ENCODE assay signal across 8 cellular contexts in genomic region chr9:127698985-127699670, GRCh38. TPM values are rescaled to one million over a fixed set of nuclear protein-coding genes. Genes with fewer than 3 reads are reported as not detected.
DNase-seq lines count a peak whose midpoint lies in the region; ATAC-seq and TF ChIP-seq lines count a peak whose summit lies in the region.

No MANE protein-coding gene starts in this region.

- H3K4me2 ChIP-seq in neuronal stem cell (ENCODE audit: insufficient read depth, low read length, poor library complexity, severe bottlenecking): peak overlapping the region; percentile 63

- no peaks in the 10 kb centered on the region for H3K36me3 Mint-ChIP-seq in activated naive CD4-positive, alpha-beta T cell treated with anti-CD3 and anti-CD28 coated beads, Interleukin-2, amount 50 U/mL, for 24 hours

- H2BK5ac ChIP-seq in neuronal stem cell (ENCODE audit: low read length): no peak overlapping the region

- no peak overlapping the region for H2BK15ac ChIP-seq in neuronal stem cell (ENCODE audit: low read length)

- peak overlapping the region; percentile 84 for H3K4me3 Mint-ChIP-seq in activated naive CD4-positive, alpha-beta T cell treated with anti-CD3 and anti-CD28 coated beads, Interleukin-2, amount 50 U/mL, for 24 hours
- peak overlapping the region; percentile 84 to 86 for H3K4me3 Mint-ChIP-seq in stimulated activated naive CD8-positive, alpha-beta T cell treated with anti-CD3 and anti-CD28 coated beads, Interleukin-15, amount 100 ng/mL, for 72 hours

- H3K27me3 ChIP-seq in RWPE2 (ENCODE audit: insufficient read depth, poor library complexity, severe bottlenecking): no peaks in the 10 kb centered on the region
- H3K27me3 ChIP-seq in neuronal stem cell (ENCODE audit: control insufficient read depth in 3 of 3, insufficient read depth in 3 of 3, low read depth in 1 of 3, low read length in 3 of 3): no peaks in the 10 kb centered on the region

- peak overlapping the region; percentile 66 for H3K27ac Mint-ChIP-seq in activated naive CD4-positive, alpha-beta T cell treated with anti-CD3 and anti-CD28 coated beads, Interleukin-2, amount 50 U/mL, for 24 hours
- peak overlapping the region; percentile 75 to 79 for H3K27ac Mint-ChIP-seq in stimulated activated naive CD8-positive, alpha-beta T cell treated with anti-CD3 and anti-CD28 coated beads, Interleukin-15, amount 100 ng/mL, for 72 hours

- no peak overlapping the region for H2AFZ ChIP-seq in neuronal stem cell (ENCODE audit: low read length)

- peak; percentile 55 for ATAC-seq in GM18511 (IDR thresholded peaks at IDR 0.05; ENCODE audit: unreplicated experiment)
- ATAC-seq in HG03097 (IDR thresholded peaks at IDR 0.05; ENCODE audit: low FRiP score, unreplicated experiment): peak; percentile 88
- ATAC-seq in RWPE2 (ENCODE audit: low read depth): peak; percentile 95
- peak; percentile 99 for ATAC-seq in stimulated activated naive CD8-positive, alpha-beta T cell treated with anti-CD3 and anti-CD28 coated beads, Interleukin-15, amount 100 ng/mL, for 72 hours

- no peak overlapping the region for H2BK120ac ChIP-seq in neuronal stem cell (ENCODE audit: low read depth, low read length)

- H3K9me3 Mint-ChIP-seq in activated naive CD4-positive, alpha-beta T cell treated with anti-CD3 and anti-CD28 coated beads, Interleukin-2, amount 50 U/mL, for 24 hours: no peaks in the 10 kb centered on the region
- no peaks in the 10 kb centered on the region for H3K9me3 Mint-ChIP-seq in stimulated activated naive CD8-positive, alpha-beta T cell treated with anti-CD3 and anti-CD28 coated beads, Interleukin-15, amount 100 ng/mL, for 72 hours

- H4K91ac ChIP-seq in neuronal stem cell (ENCODE audit: low read depth, low read length, poor library complexity): no peak overlapping the region

- H3K9me3 ChIP-seq in RWPE2 (ENCODE audit: severe bottlenecking): no peaks in the 10 kb centered on the region
- H3K9me3 ChIP-seq in neuronal stem cell (replicated peaks in 1 of 2; ENCODE audit: control insufficient read depth in 2 of 2, insufficient read depth in 1 of 2, low read depth in 1 of 2, low read length in 2 of 2): no peaks in the 10 kb centered on the region

- H3K79me1 ChIP-seq in neuronal stem cell (ENCODE audit: low read depth, low read length): no peaks in the 10 kb centered on the region

- WGBS in neuronal stem cell (ENCODE audit: extremely low coverage in 2 of 2, insufficient read length in 2 of 2, insufficient replicate concordance in 1 of 2), 2 donors: no CpG with 5 or more reads among the region's 41 CpGs

- H4K8ac ChIP-seq in neuronal stem cell (ENCODE audit: low read depth, low read length): peak overlapping the region; percentile 100

- H3K9ac ChIP-seq in neuronal stem cell (ENCODE audit: low read depth, low read length, poor library complexity): peak overlapping the region; percentile 89

- DNase-seq in RWPE2 (ENCODE audit: low spot score): peak; percentile 90
- DNase-seq in germinal center (ENCODE audit: low spot score): peak; percentile 98
- DNase-seq in neuronal stem cell (ENCODE audit: low spot score): peak; percentile 91
- DNase-seq in stimulated activated naive CD8-positive, alpha-beta T cell treated with anti-CD3 and anti-CD28 coated beads, Interleukin-15, amount 100 ng/mL, for 72 hours: peak; percentile 86 to 93
- no peak for DNase-seq in NCI-H146 treated with DMSO at 0.1 percent for 48 hours (lab: John Stamatoyannopoulos, UW; ENCODE audit: unreplicated experiment)

- H2BK12ac ChIP-seq in neuronal stem cell (ENCODE audit: low read length): no peak overlapping the region

- H3K4me1 Mint-ChIP-seq in activated naive CD4-positive, alpha-beta T cell treated with anti-CD3 and anti-CD28 coated beads, Interleukin-2, amount 50 U/mL, for 24 hours: peaks cover 17% of the 10 kb centered on the region
- peaks cover 25% of the 10 kb centered on the region for H3K4me1 Mint-ChIP-seq in stimulated activated naive CD8-positive, alpha-beta T cell treated with anti-CD3 and anti-CD28 coated beads, Interleukin-15, amount 100 ng/mL, for 72 hours

- no peak for TF ChIP-seq CTCF in RWPE2 (IDR thresholded peaks at IDR 0.05; ENCODE audit: poor library complexity, severe bottlenecking)

- no peak overlapping the region for H3K27ac ChIP-seq in RWPE2 (ENCODE audit: poor library complexity, severe bottlenecking)
- H3K27ac ChIP-seq in neuronal stem cell (replicated peaks; ENCODE audit: low read length): no peak overlapping the region

- no peak overlapping the region for H2AK5ac ChIP-seq in neuronal stem cell (ENCODE audit: low read depth, low read length)

- peak overlapping the region; percentile 97 for H3K18ac ChIP-seq in neuronal stem cell (ENCODE audit: low read length)

- H3K36me3 ChIP-seq in RWPE2 (ENCODE audit: low read depth): no peaks in the 10 kb centered on the region
- no peaks in the 10 kb centered on the region for H3K36me3 ChIP-seq in neuronal stem cell (replicated peaks in 1 of 2; ENCODE audit: control insufficient read depth in 2 of 2, insufficient read depth in 2 of 2, low read length in 2 of 2)

- H3K4me3 ChIP-seq in RWPE2 (ENCODE audit: severe bottlenecking): peak overlapping the region; percentile 7
- peak overlapping the region in 1 of 2 donors; percentile 77 for H3K4me3 ChIP-seq in neuronal stem cell (ENCODE audit: low read length in 2 of 2)

- H3K14ac ChIP-seq in neuronal stem cell (ENCODE audit: low read length): no peak overlapping the region

- H3K23ac ChIP-seq in neuronal stem cell (ENCODE audit: low read depth, low read length, poor library complexity): peak overlapping the region; percentile 75

- no peaks in the 10 kb centered on the region for H3K4me1 ChIP-seq in RWPE2 (ENCODE audit: insufficient read depth, poor library complexity, severe bottlenecking)
- H3K4me1 ChIP-seq in neuronal stem cell (ENCODE audit: control insufficient read depth in 2 of 2, insufficient read depth in 1 of 2, low read depth in 1 of 2, low read length in 2 of 2): peaks cover 0 to 2% of the 10 kb centered on the region in 2 donors

- no peaks in the 10 kb centered on the region for H3K27me3 Mint-ChIP-seq in activated naive CD4-positive, alpha-beta T cell treated with anti-CD3 and anti-CD28 coated beads, Interleukin-2, amount 50 U/mL, for 24 hours
- no peaks in the 10 kb centered on the region for H3K27me3 Mint-ChIP-seq in stimulated activated naive CD8-positive, alpha-beta T cell treated with anti-CD3 and anti-CD28 coated beads, Interleukin-15, amount 100 ng/mL, for 72 hours

- H3K4ac ChIP-seq in neuronal stem cell (ENCODE audit: low read length): no peak overlapping the region

RNA-seq across cellular contexts. Expression of gene CFAP157, which starts 7.7 kb away (rescaled TPM):
- 0.03 TPM for polyA plus RNA-seq in neuronal stem cell (2013, experiment 1 of 2)
- 0.06 TPM for polyA plus RNA-seq in neuronal stem cell (2013, experiment 2 of 2)

RNA-seq across cellular contexts. Expression of gene PTRH1, which starts 16.3 kb away (rescaled TPM):
- 4.0 TPM for polyA plus RNA-seq in neuronal stem cell (2013, experiment 1 of 2)
- 3.8 TPM for polyA plus RNA-seq in neuronal stem cell (2013, experiment 2 of 2)

RNA-seq across cellular contexts. Expression of gene TTC16, which starts 16.8 kb away (rescaled TPM):
- polyA plus RNA-seq in neuronal stem cell (2013, experiment 1 of 2): not detected
- not detected for polyA plus RNA-seq in neuronal stem cell (2013, experiment 2 of 2)

RNA-seq across cellular contexts. Expression of gene TOR2A, which starts 36.0 kb away (rescaled TPM):
- polyA plus RNA-seq in neuronal stem cell (2013, experiment 1 of 2): 16.4 TPM
- 16.7 TPM for polyA plus RNA-seq in neuronal stem cell (2013, experiment 2 of 2)
